In genomic region chr19:54448037-54448773, GRCh38 we compare ENCODE assay signal across 1 cellular context.
A peak's percentile ranks its signal among the peaks of the same experiment; 100 is the strongest.
TF ChIP-seq lines count a peak whose summit lies in the region.

No MANE protein-coding gene starts in this region.

TF ChIP-seq in K562, 482 proteins besides CTCF, POLR2A, EP300 and RAD21 (continued from another document and continues in another):
- TF ChIP-seq ZNF609 (CRISPR knock-in tag; IDR thresholded peaks at IDR 0.05; ENCODE audit: borderline replicate concordance) (no peak), ID3 (CRISPR knock-in tag; IDR thresholded peaks at IDR 0.05) (no peak), ID3 (tag; IDR thresholded peaks at IDR 0.05) (no peak), ZNF12 (CRISPR knock-in tag; IDR thresholded peaks at IDR 0.05) (no peak), ELK3 (CRISPR knock-in tag; IDR thresholded peaks at IDR 0.05) (no peak), SNRNP70 (optimal IDR thresholded peaks at IDR 0.05; ENCODE audit: low read depth, low read length) (no peak), TAF1 (IDR thresholded peaks at IDR 0.05; ENCODE audit: control insufficient read depth, extremely low read depth, insufficient read depth, low read length, severe bottlenecking) (peak; percentile 36), HNRNPL (IDR thresholded peaks at IDR 0.05; ENCODE audit: low read depth, low read length) (no peak), ZNF561 (CRISPR knock-in tag; conservative IDR thresholded peaks at IDR 0.05) (no peak), ZNF121 (CRISPR knock-in tag; conservative IDR thresholded peaks at IDR 0.05) (no peak), ZBTB8A (IDR thresholded peaks at IDR 0.05; ENCODE audit: partially characterized antibody) (no peak), CHD2 (IDR thresholded peaks at IDR 0.05; ENCODE audit: low read depth, low read length) (no peak), HES1 (IDR thresholded peaks at IDR 0.05; ENCODE audit: low read depth) (no peak), THAP12 (CRISPR knock-in tag; IDR thresholded peaks at IDR 0.05) (peak; percentile 55; the same call in 1 of the 2 replicates), CXXC5 (CRISPR knock-in tag; IDR thresholded peaks at IDR 0.05) (no peak), YBX1 (IDR thresholded peaks at IDR 0.05) (no peak), RNF2 (IDR thresholded peaks at IDR 0.05) (no peak), YY1 (IDR thresholded peaks at IDR 0.05; ENCODE audit: borderline replicate concordance in 1 of 3, control insufficient read depth in 1 of 3, extremely low read depth in 1 of 3, insufficient read depth in 3 of 3, insufficient read length in 1 of 3, insufficient replicate concordance in 2 of 3, low read depth in 1 of 3, low read length in 2 of 3) (peak in 1 of 3 experiments; percentile 79), ETV6 (IDR thresholded peaks at IDR 0.05; ENCODE audit: borderline replicate concordance in 1 of 2, low read depth in 2 of 2, low read length in 1 of 2) (no peak), ETV6 (CRISPR knock-in tag; IDR thresholded peaks at IDR 0.05; ENCODE audit: borderline replicate concordance) (no peak), ZNF280A (IDR thresholded peaks at IDR 0.05; ENCODE audit: low read depth, partially characterized antibody) (no peak), ELK1 (CRISPR knock-in tag; IDR thresholded peaks at IDR 0.05) (no peak), ZNF512 (tag; IDR thresholded peaks at IDR 0.05) (no peak), MEF2D (tag; conservative IDR thresholded peaks at IDR 0.05; ENCODE audit: low read depth) (no peak), ZNF263 (CRISPR knock-in tag; IDR thresholded peaks at IDR 0.05; ENCODE audit: borderline replicate concordance) (peak; percentile 27; the same call in 1 of the 2 replicates), FOXK2 (conservative IDR thresholded peaks at IDR 0.05 in 1 of 2, IDR thresholded peaks at IDR 0.05 in 1 of 2; ENCODE audit: low read depth in 2 of 2) (0 out of 4 replicates have a peak, but pooled peaks of 1 of the 2 experiments have one; percentile 33), ZBTB49 (CRISPR knock-in tag; IDR thresholded peaks at IDR 0.05; ENCODE audit: borderline replicate concordance) (no peak), COPS2 (conservative IDR thresholded peaks at IDR 0.05) (no peak), UBTF (IDR thresholded peaks at IDR 0.05; ENCODE audit: borderline replicate concordance in 1 of 2, low read depth in 2 of 2, low read length in 2 of 2) (no peak), ATF3 (IDR thresholded peaks at IDR 0.05) (no peak), ATF3 (CRISPR knock-in tag; conservative IDR thresholded peaks at IDR 0.05) (no peak), ARHGAP35 (IDR thresholded peaks at IDR 0.05; ENCODE audit: partially characterized antibody) (no peak), NONO (IDR thresholded peaks at IDR 0.05; ENCODE audit: low read depth in 2 of 2, low read length in 1 of 2) (no peak), THRB (CRISPR knock-in tag; conservative IDR thresholded peaks at IDR 0.05) (no peak), ZBTB7A (IDR thresholded peaks at IDR 0.05; ENCODE audit: borderline replicate concordance, control insufficient read depth, low read depth, low read length) (peak; percentile 77; the same call in 1 of the 2 replicates)
